ENCODE assay signal across 27 cellular contexts in genomic region chr5:174242573-174242972, GRCh38.
"Had no signal": no experiment of that assay in that cellular context is flagged by ENCODE, and none has a peak within 500 bp of the region (broad histone marks: within the 10 kb centered on the region; RNA-seq: fewer than 3 reads in every experiment).

No MANE protein-coding gene starts in this region.

- H3K27ac ChIP-seq: left lung, lower lobe of right lung, ovary, right atrium auricular region, sigmoid colon, spleen, suprapubic skin, thoracic aorta, tibial artery, uterus had no signal

- H3K9me3 ChIP-seq: lower lobe of right lung, ovary, sigmoid colon, suprapubic skin, tibial artery, uterus had no signal

- H3K9me3 Mint-ChIP-seq: type B pancreatic cell had no signal

- H3K27ac Mint-ChIP-seq: immature natural killer cell; naive B cell; natural killer cell; nephron progenitor cell; progenitor cell of endocrine pancreas; stimulated activated effector memory CD8-positive, alpha-beta T cell treated with anti-CD3 and anti-CD28 coated beads, Interleukin-12 subunit alpha, Interleukin-12 subunit beta, amount 100 ng/mL, for 72 hours; stimulated activated naive CD8-positive, alpha-beta T cell treated with anti-CD3 and anti-CD28 coated beads, Interleukin-15, Interleukin-2, amounts not matched to agents 100 ng/mL and 50 ng/mL, for 24 hours; type B pancreatic cell had no signal

- H3K36me3 Mint-ChIP-seq: natural killer cell; stimulated activated effector memory CD8-positive, alpha-beta T cell treated with anti-CD3 and anti-CD28 coated beads, Interleukin-12 subunit alpha, Interleukin-12 subunit beta, amount 100 ng/mL, for 72 hours; type B pancreatic cell had no signal

- FAIRE-seq: islet of Langerhans, kidney, small intestine had no signal

- H3K27me3 ChIP-seq: left lung, ovary, right atrium auricular region, sigmoid colon, tibial artery, uterus had no signal

- ATAC-seq: left colon; left lung; lower lobe of right lung; natural killer cell; stimulated activated effector memory CD8-positive, alpha-beta T cell treated with anti-CD3 and anti-CD28 coated beads, Interleukin-12 subunit alpha, Interleukin-12 subunit beta, amount 100 ng/mL, for 72 hours had no signal

- H3K27me3 Mint-ChIP-seq: stimulated activated naive CD8-positive, alpha-beta T cell treated with anti-CD3 and anti-CD28 coated beads, Interleukin-15, Interleukin-2, amounts not matched to agents 100 ng/mL and 50 ng/mL, for 24 hours had no signal

- H3K4me3 Mint-ChIP-seq: immature natural killer cell; naive B cell; natural killer cell; nephron progenitor cell; stimulated activated effector memory CD8-positive, alpha-beta T cell treated with anti-CD3 and anti-CD28 coated beads, Interleukin-12 subunit alpha, Interleukin-12 subunit beta, amount 100 ng/mL, for 72 hours; stimulated activated naive CD8-positive, alpha-beta T cell treated with anti-CD3 and anti-CD28 coated beads, Interleukin-15, Interleukin-2, amounts not matched to agents 100 ng/mL and 50 ng/mL, for 24 hours; type B pancreatic cell had no signal

- H3K36me3 ChIP-seq: left lung, lower lobe of right lung, ovary, right atrium auricular region, sigmoid colon, spleen, suprapubic skin, thoracic aorta, tibial artery, uterus had no signal

- DNase-seq: hypothalamus; immature natural killer cell; kidney; left colon; left lung; lower lobe of right lung; mammary epithelial cell; mesenchymal stem cell; naive B cell; natural killer cell; nephron progenitor cell; ovary; sigmoid colon; small intestine; spleen; stimulated activated CD4-positive, alpha-beta T cell treated with anti-CD3 and anti-CD28 coated beads, Interleukin-4, amount 100 ng/mL, for 24 hours; stimulated activated naive CD4-positive, alpha-beta T cell; tibial artery; uterus had no signal

- H3K4me1 Mint-ChIP-seq: immature natural killer cell; naive B cell; natural killer cell; stimulated activated effector memory CD8-positive, alpha-beta T cell treated with anti-CD3 and anti-CD28 coated beads, Interleukin-12 subunit alpha, Interleukin-12 subunit beta, amount 100 ng/mL, for 72 hours had no signal

- H3K4me1 ChIP-seq: left lung, lower lobe of right lung, right atrium auricular region, spleen, suprapubic skin, uterus had no signal

- H3K4me3 ChIP-seq: left lung, lower lobe of right lung, ovary, right atrium auricular region, sigmoid colon, spleen, suprapubic skin, thoracic aorta, tibial artery, uterus had no signal
